Comparison of ENCODE assay signal across 14 cellular contexts in the genomic region with DNA sequence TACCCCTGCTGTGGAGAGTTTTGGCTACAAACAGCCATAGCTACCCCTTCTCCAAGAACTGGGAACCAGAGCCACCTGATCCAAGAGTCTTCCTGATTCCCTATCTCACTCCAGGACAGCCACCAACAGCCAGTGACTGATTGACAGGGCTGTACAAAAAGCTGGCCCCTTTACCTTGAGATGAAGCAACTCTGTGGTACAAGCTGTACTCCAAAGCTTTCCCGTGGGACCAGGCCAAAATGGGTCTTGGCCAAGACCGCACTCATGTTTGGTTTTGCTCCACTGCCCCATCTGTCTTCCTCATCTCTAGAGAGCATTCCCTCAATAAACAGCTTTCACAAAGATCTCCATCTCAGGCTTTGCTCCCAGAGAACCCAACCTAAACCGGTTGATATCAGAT. TPM values are rescaled to one million over a fixed set of nuclear protein-coding genes. Genes with fewer than 3 reads are reported as not detected.
DNase-seq lines count a peak whose midpoint lies in the region; ATAC-seq and TF ChIP-seq lines count a peak whose summit lies in the region.
"Had no signal": no experiment of that assay in that cellular context is flagged by ENCODE, and none has a peak within 500 bp of the region (broad histone marks: within the 10 kb centered on the region; RNA-seq: fewer than 3 reads in every experiment).

No MANE protein-coding gene starts in this region.

- H3K4me1 Mint-ChIP-seq in activated naive CD4-positive, alpha-beta T cell treated with anti-CD3 and anti-CD28 coated beads, Interleukin-2, amount 50 U/mL, for 24 hours = peaks cover 93% of the 10 kb centered on the region
- peaks cover 64% of the 10 kb centered on the region for H3K4me1 Mint-ChIP-seq in activated T-helper 17 cell treated with anti-CD3 and anti-CD28 coated beads, Interleukin-2, amount 50 U/mL, for 72 hours

- no peak for TF ChIP-seq CTCF in cardiac fibroblast (IDR thresholded peaks at IDR 0.05; ENCODE audit: low read depth, low read length)
- TF ChIP-seq CTCF in PC-3 (conservative IDR thresholded peaks at IDR 0.05; ENCODE audit: low read depth, low read length) = no peak

- peak overlapping the region; percentile 70 for H3K27ac ChIP-seq in urinary bladder (ENCODE audit: low read depth)
- no peak overlapping the region for H3K27ac ChIP-seq in PC-3 (ENCODE audit: low read length)
- H3K27ac ChIP-seq: epithelial cell of prostate had no signal

- H3K36me3 Mint-ChIP-seq in activated naive CD4-positive, alpha-beta T cell treated with anti-CD3 and anti-CD28 coated beads, Interleukin-2, amount 50 U/mL, for 24 hours = peaks cover 14% of the 10 kb centered on the region
- peaks cover 15% of the 10 kb centered on the region for H3K36me3 Mint-ChIP-seq in activated T-helper 17 cell treated with anti-CD3 and anti-CD28 coated beads, Interleukin-2, amount 50 U/mL, for 72 hours (ENCODE audit: low read depth)

- H3K4me3 Mint-ChIP-seq in activated naive CD4-positive, alpha-beta T cell treated with anti-CD3 and anti-CD28 coated beads, Interleukin-2, amount 50 U/mL, for 24 hours = no peak overlapping the region
- no peak overlapping the region for H3K4me3 Mint-ChIP-seq in activated T-helper 17 cell treated with anti-CD3 and anti-CD28 coated beads, Interleukin-2, amount 50 U/mL, for 72 hours
- H3K4me3 Mint-ChIP-seq: immature natural killer cell; stimulated activated naive CD8-positive, alpha-beta T cell treated with anti-CD3 and anti-CD28 coated beads, Interleukin-15, Interleukin-2, amounts not matched to agents 100 ng/mL and 50 ng/mL, for 24 hours had no signal

- H3K9ac ChIP-seq in PC-3 (ENCODE audit: low read length) = no peak overlapping the region

- no peaks in the 10 kb centered on the region for H3K36me3 ChIP-seq in urinary bladder (ENCODE audit: insufficient read depth)
- no peaks in the 10 kb centered on the region for H3K36me3 ChIP-seq in PC-3 (ENCODE audit: low read depth, low read length)

- H3F3A ChIP-seq in PC-3 (ENCODE audit: low read length, unreplicated experiment) = no peaks in the 10 kb centered on the region

- no peaks in the 10 kb centered on the region for H3K27me3 Mint-ChIP-seq in activated naive CD4-positive, alpha-beta T cell treated with anti-CD3 and anti-CD28 coated beads, Interleukin-2, amount 50 U/mL, for 24 hours
- no peaks in the 10 kb centered on the region for H3K27me3 Mint-ChIP-seq in activated T-helper 17 cell treated with anti-CD3 and anti-CD28 coated beads, Interleukin-2, amount 50 U/mL, for 72 hours
- H3K27me3 Mint-ChIP-seq: stimulated activated naive CD8-positive, alpha-beta T cell treated with anti-CD3 and anti-CD28 coated beads, Interleukin-15, Interleukin-2, amounts not matched to agents 100 ng/mL and 50 ng/mL, for 24 hours had no signal

- no peaks in the 10 kb centered on the region for H4K20me1 ChIP-seq in PC-3 (ENCODE audit: low read length)

- POLR2A ChIA-PET in PC-3 (lab: Charles Lee; ENCODE audit: unreplicated experiment) = no interaction called here

- no peaks in the 10 kb centered on the region for H3K9me3 Mint-ChIP-seq in activated naive CD4-positive, alpha-beta T cell treated with anti-CD3 and anti-CD28 coated beads, Interleukin-2, amount 50 U/mL, for 24 hours
- H3K9me3 Mint-ChIP-seq in activated T-helper 17 cell treated with anti-CD3 and anti-CD28 coated beads, Interleukin-2, amount 50 U/mL, for 72 hours = no peaks in the 10 kb centered on the region
- H3K9me3 Mint-ChIP-seq: immature natural killer cell; stimulated activated naive CD8-positive, alpha-beta T cell treated with anti-CD3 and anti-CD28 coated beads, Interleukin-15, Interleukin-2, amounts not matched to agents 100 ng/mL and 50 ng/mL, for 24 hours had no signal

- CTCF ChIA-PET in PC-3 (lab: Charles Lee) = interaction anchor here (0.7 kb wide), 1 partner anchor 155 kb away, joined by 3 read pairs; no protein-coding TSS in a partner anchor

- ATAC-seq in PC-3 = no peak
- ATAC-seq in activated T-helper 17 cell treated with anti-CD3 and anti-CD28 coated beads, Interleukin-2, amount 50 U/mL, for 72 hours (replicated peaks) = no peak

- H3K4me3 ChIP-seq in cardiac fibroblast (replicated peaks in 1 of 2; ENCODE audit: low read depth in 2 of 2, low read length in 2 of 2) = no peak overlapping the region
- H3K4me3 ChIP-seq in urinary bladder (ENCODE audit: low read depth, low read length) = no peak overlapping the region
- no peak overlapping the region for H3K4me3 ChIP-seq in PC-3 (ENCODE audit: low read length)

- intact Hi-C loops in PC-3 (cut with micrococcal nuclease) = no loop called here

- H3K79me2 ChIP-seq in PC-3 (ENCODE audit: low read length) = no peaks in the 10 kb centered on the region

- H3K9me3 ChIP-seq in PC-3 (ENCODE audit: low read length) = no peaks in the 10 kb centered on the region

- no peak for DNase-seq in activated naive CD4-positive, alpha-beta T cell treated with anti-CD3 and anti-CD28 coated beads, Interleukin-2, amount 50 U/mL, for 16 hours
- DNase-seq in cardiac fibroblast (ENCODE audit: low read depth in 2 of 2) = peak; percentile 38 to 56
- peak; percentile 14 for DNase-seq in middle frontal gyrus (ENCODE audit: extremely low spot score, low spot score)
- no peak for DNase-seq in PC-3
- DNase-seq in OCI-M2 (lab: John Stamatoyannopoulos, UW; ENCODE audit: unreplicated experiment) = no peak
- DNase-seq: immature natural killer cell, NCI-H524, SHP77 had no signal

- H3K27ac Mint-ChIP-seq in activated naive CD4-positive, alpha-beta T cell treated with anti-CD3 and anti-CD28 coated beads, Interleukin-2, amount 50 U/mL, for 24 hours = peak overlapping the region; percentile 76
- no peak overlapping the region for H3K27ac Mint-ChIP-seq in activated T-helper 17 cell treated with anti-CD3 and anti-CD28 coated beads, Interleukin-2, amount 50 U/mL, for 72 hours
- H3K27ac Mint-ChIP-seq: immature natural killer cell; stimulated activated naive CD8-positive, alpha-beta T cell treated with anti-CD3 and anti-CD28 coated beads, Interleukin-15, Interleukin-2, amounts not matched to agents 100 ng/mL and 50 ng/mL, for 24 hours had no signal

- 53% methylated on average over 3 of the region's 3 CpGs for WGBS in urinary bladder

- H2AFZ ChIP-seq in PC-3 (ENCODE audit: low read length) = no peak overlapping the region

- no peaks in the 10 kb centered on the region for H3K4me1 ChIP-seq in urinary bladder (ENCODE audit: insufficient read depth)
- H3K4me1 ChIP-seq in PC-3 (ENCODE audit: insufficient read depth, low read length) = no peaks in the 10 kb centered on the region

- H3K27me3 ChIP-seq in PC-3 (ENCODE audit: low read length) = no peaks in the 10 kb centered on the region

- H3K4me2 ChIP-seq in PC-3 (ENCODE audit: low read length) = no peak overlapping the region

- no TSS peak for BruUV-seq in PC-3 (replicated peaks; lab: Mats Ljungman, UMichigan)

- no peaks in the 10 kb centered on the region for H3K9me2 ChIP-seq in PC-3 (replicated peaks; ENCODE audit: low read length)

RNA-seq across cellular contexts. Expression of a gene that starts 43.6 kb away (rescaled TPM):
- total RNA-seq in urinary bladder (1.9 TPM), PC-3 (2014; rRNA removed) (7.3 and 7.4 TPM in 2 replicates)
- 5.8 TPM for polyA plus RNA-seq in urinary bladder
- 10 to 100 TPM; 15.5 to 17.4 TPM for total RNA-seq in activated T-helper 17 cell treated with anti-CD3 and anti-CD28 coated beads, Interleukin-2, amount 50 U/mL, for 72 hours
- total RNA-seq: bronchial epithelial cell had no signal

RNA-seq across cellular contexts. Expression of a gene that starts 55.6 kb away (rescaled TPM):
- 0.90 TPM for total RNA-seq in urinary bladder
- polyA plus RNA-seq in urinary bladder = 1.4 TPM
- total RNA-seq in PC-3 (2014; rRNA removed) = 0.26 and 0.69 TPM in 2 replicates
- total RNA-seq in activated T-helper 17 cell treated with anti-CD3 and anti-CD28 coated beads, Interleukin-2, amount 50 U/mL, for 72 hours = under 1 TPM in 1 of 2 donors, not detected in 1; 0.15 TPM
- total RNA-seq: bronchial epithelial cell had no signal
- polyA plus RNA-seq: immature natural killer cell had no signal

Comparison
In these comparisons a context has a peak if more than half of its experiments do, and no peak if none do; other contexts are left out.
1. DNase-seq: peak in cardiac fibroblast (2 of 2) and middle frontal gyrus (single experiment); none in activated naive CD4-positive, alpha-beta T cell treated with anti-CD3 and anti-CD28 coated beads, Interleukin-2, amount 50 U/mL, for 16 hours (single experiment), PC-3 (single experiment) and OCI-M2 (single experiment).